In genomic region chr14:35963209-35963608, GRCh38 we compare ENCODE assay signal across 10 cellular contexts.
DNase-seq lines count a peak whose midpoint lies in the region; ATAC-seq and TF ChIP-seq lines count a peak whose summit lies in the region.
"Had no signal": no experiment of that assay in that cellular context is flagged by ENCODE, and none has a peak within 500 bp of the region (broad histone marks: within the 10 kb centered on the region; RNA-seq: fewer than 3 reads in every experiment).

No MANE protein-coding gene starts in this region.

- no peaks in the 10 kb centered on the region for H3K4me1 ChIP-seq in liver (ENCODE audit: control insufficient read depth in 4 of 4, insufficient read depth in 4 of 4, low read length in 3 of 4)
- no peaks in the 10 kb centered on the region for H3K4me1 ChIP-seq in right atrium auricular region

- peak; percentile 35; the same call in 1 of the 2 replicates for TF ChIP-seq CTCF in GM12874 (IDR thresholded peaks at IDR 0.05; ENCODE audit: insufficient read depth, low read depth, low read length)
- TF ChIP-seq CTCF in liver (IDR thresholded peaks at IDR 0.05; ENCODE audit: low read depth, low read length, missing input control), result peak; percentile 16
- TF ChIP-seq CTCF in right atrium auricular region (IDR thresholded peaks at IDR 0.05), result no peak

- peak; percentile 6 for DNase-seq in OCI-M1 (lab: John Stamatoyannopoulos, UW)
- no peak for DNase-seq in activated naive CD4-positive, alpha-beta T cell treated with anti-CD3 and anti-CD28 coated beads, Interleukin-2, amount 50 U/mL, for 16 hours
- DNase-seq in right atrium auricular region (ENCODE audit: low spot score), result no peak
- no peak for DNase-seq in NCI-H1105 treated with DMSO at 0.1 percent for 48 hours (lab: John Stamatoyannopoulos, UW)
- DNase-seq: activated naive CD4-positive, alpha-beta T cell treated with anti-CD3 and anti-CD28 coated beads, Interleukin-2, amount 10 ng/mL, durations not matched to agents 7 days and 5 days; SW 1271 had no signal

- H3K27me3 ChIP-seq in liver (ENCODE audit: control insufficient read depth in 4 of 4, insufficient read depth in 4 of 4, low read length in 3 of 4) (peaks cover 0 to 3% (median 0%) of the 10 kb centered on the region in 4 donors), right atrium auricular region (no peaks in the 10 kb centered on the region)

- H3K9ac ChIP-seq in liver (ENCODE audit: low read depth in 1 of 2, low read length in 2 of 2), result no peak overlapping the region

- H3K9me3 ChIP-seq in liver (ENCODE audit: control insufficient read depth in 4 of 4, low read length in 3 of 4), result no peaks in the 10 kb centered on the region
- no peaks in the 10 kb centered on the region for H3K9me3 ChIP-seq in right atrium auricular region

- no peaks in the 10 kb centered on the region for H3K36me3 ChIP-seq in liver (ENCODE audit: control insufficient read depth in 4 of 4, insufficient read depth in 3 of 4, low read depth in 1 of 4, low read length in 3 of 4)
- H3K36me3 ChIP-seq in right atrium auricular region, result no peaks in the 10 kb centered on the region

- ATAC-seq in HG02852 (IDR thresholded peaks at IDR 0.05; ENCODE audit: unreplicated experiment) (peak; percentile 47), HG02571 (IDR thresholded peaks at IDR 0.05; ENCODE audit: unreplicated experiment) (no peak)

- H3K27ac ChIP-seq in liver (ENCODE audit: low read depth in 1 of 2, low read length in 2 of 2), result no peak overlapping the region
- no peak overlapping the region for H3K27ac ChIP-seq in right atrium auricular region

- peak; percentile 31 to 57 for TF ChIP-seq RAD21 in liver (IDR thresholded peaks at IDR 0.05)

- H3K4me3 ChIP-seq in liver (ENCODE audit: low read depth in 1 of 3, low read length in 3 of 3) (no peak overlapping the region), right atrium auricular region (no peak overlapping the region)

TF ChIP-seq in liver, 16 proteins besides CTCF, POLR2A, EP300 and RAD21:
- TF ChIP-seq TAF1 (conservative IDR thresholded peaks at IDR 0.05) (no peak), GABPA (IDR thresholded peaks at IDR 0.05 in 1 of 2, conservative IDR thresholded peaks at IDR 0.05 in 1 of 2) (no peak)

Comparison
In these comparisons a context has a peak if more than half of its experiments do, and no peak if none do; other contexts are left out.
1. CTCF ChIP-seq: peak in GM12874 (single experiment) and liver (single experiment); none in right atrium auricular region (0 of 2).